In genomic region chr10:17368708-17369272, GRCh38 we compare ENCODE assay signal across 19 cellular contexts.
A peak's percentile ranks its signal among the peaks of the same experiment; 100 is the strongest.
DNase-seq lines count a peak whose midpoint lies in the region; ATAC-seq, FAIRE-seq and TF ChIP-seq lines count a peak whose summit lies in the region.
"Had no signal": no experiment of that assay in that cellular context is flagged by ENCODE, and none has a peak within 500 bp of the region (broad histone marks: within the 10 kb centered on the region; RNA-seq: fewer than 3 reads in every experiment).

No MANE protein-coding gene starts in this region.

- H3K9me1 ChIP-seq in K562 (ENCODE audit: control insufficient read depth, insufficient read depth, low read length) = no peaks in the 10 kb centered on the region

- FAIRE-seq in K562 (lab: Jason Lieb, UNC) = no peak

- WGBS in K562 (ENCODE audit: insufficient coverage, low coverage, missing lambda C conversion rate) = 60% methylated on average over 4 of the region's 4 CpGs

- peak; percentile 72 for ATAC-seq in activated naive CD8-positive, alpha-beta T cell treated with anti-CD3 and anti-CD28 coated beads, Interleukin-2, amount 50 U/mL, for 24 hours
- no peak for ATAC-seq in K562
- ATAC-seq in stimulated activated effector memory CD8-positive, alpha-beta T cell treated with anti-CD3 and anti-CD28 coated beads, Interleukin-12 subunit alpha, Interleukin-12 subunit beta, amount 100 ng/mL, for 72 hours = peak; percentile 84
- ATAC-seq: Panc1 had no signal

- CTCF ChIA-PET in K562 (lab: Yijun Ruan, JAX; ENCODE audit: low intra/inter-chr PET ratio) = no interaction called here

- H3K27me3 ChIP-seq in K562 (ENCODE audit: control insufficient read depth in 2 of 2, insufficient read depth in 2 of 2, low read length in 2 of 2) = no peaks in the 10 kb centered on the region
- no peaks in the 10 kb centered on the region for H3K27me3 ChIP-seq in vagina
- H3K27me3 ChIP-seq: BLaER1 had no signal

- no peak overlapping the region for H2AFZ ChIP-seq in K562 (ENCODE audit: low read depth, low read length)

- H3K4me3 Mint-ChIP-seq in activated naive CD8-positive, alpha-beta T cell treated with anti-CD3 and anti-CD28 coated beads, Interleukin-2, amount 50 U/mL, for 24 hours = no peak overlapping the region
- H3K4me3 Mint-ChIP-seq in activated naive CD8-positive, alpha-beta T cell treated with anti-CD3 and anti-CD28 coated beads for 36 hours = no peak overlapping the region
- no peak overlapping the region for H3K4me3 Mint-ChIP-seq in stimulated activated effector memory CD8-positive, alpha-beta T cell treated with anti-CD3 and anti-CD28 coated beads, Interleukin-12 subunit alpha, Interleukin-12 subunit beta, amount 100 ng/mL, for 72 hours
- H3K4me3 Mint-ChIP-seq: CD8-positive, alpha-beta memory T cell had no signal

- H3K9ac ChIP-seq in K562 (ENCODE audit: insufficient read depth in 1 of 2, low read depth in 2 of 2, low read length in 2 of 2) = no peak overlapping the region
- H3K9ac ChIP-seq: BLaER1, KMS-11 had no signal

- peak; percentile 24 for DNase-seq in DMS53 (lab: John Stamatoyannopoulos, UW)
- DNase-seq in DMS53 treated with DMSO at 0.1 percent for 48 hours (lab: John Stamatoyannopoulos, UW; ENCODE audit: unreplicated experiment) = no peak
- DNase-seq in activated naive CD8-positive, alpha-beta T cell treated with anti-CD3 and anti-CD28 coated beads, Interleukin-2, amount 50 U/mL, for 24 hours = no peak
- no peak for DNase-seq in activated naive CD8-positive, alpha-beta T cell treated with anti-CD3 and anti-CD28 coated beads for 36 hours
- DNase-seq in K562 (ENCODE audit: extremely low read depth in 1 of 4, low spot score in 3 of 4) = no peak
- DNase-seq in stimulated activated effector memory CD8-positive, alpha-beta T cell treated with anti-CD3 and anti-CD28 coated beads, Interleukin-12 subunit alpha, Interleukin-12 subunit beta, amount 100 ng/mL, for 72 hours (ENCODE audit: low spot score in 2 of 2) = no peak
- no peak for DNase-seq in NCI-H1930 (lab: John Stamatoyannopoulos, UW)
- DNase-seq in vagina (ENCODE audit: extremely low spot score in 2 of 2) = no peak
- DNase-seq: CD8-positive, alpha-beta memory T cell; NCI-H1092 treated with DMSO at 0.1 percent for 48 hours; NCI-H187; NCI-H2171; NCI-H446 treated with DMSO at 0.1 percent for 48 hours; NCI-H774 had no signal

- H3K79me2 ChIP-seq in K562 (ENCODE audit: control insufficient read depth, insufficient read depth, low read length) = no peaks in the 10 kb centered on the region

- in situ Hi-C loops in K562 (cut with MboI) = no loop called here

- H3K9me3 Mint-ChIP-seq in activated naive CD8-positive, alpha-beta T cell treated with anti-CD3 and anti-CD28 coated beads, Interleukin-2, amount 50 U/mL, for 24 hours = no peaks in the 10 kb centered on the region
- peaks cover 7% of the 10 kb centered on the region for H3K9me3 Mint-ChIP-seq in activated naive CD8-positive, alpha-beta T cell treated with anti-CD3 and anti-CD28 coated beads for 36 hours
- no peaks in the 10 kb centered on the region for H3K9me3 Mint-ChIP-seq in stimulated activated effector memory CD8-positive, alpha-beta T cell treated with anti-CD3 and anti-CD28 coated beads, Interleukin-12 subunit alpha, Interleukin-12 subunit beta, amount 100 ng/mL, for 72 hours

- TF ChIP-seq CTCF in K562 (IDR thresholded peaks at IDR 0.05 in 2 of 3, conservative IDR thresholded peaks at IDR 0.05 in 1 of 3; ENCODE audit: insufficient read depth in 2 of 3, low read depth in 1 of 3, low read length in 3 of 3) = no peak
- no peak for TF ChIP-seq CTCF in vagina (IDR thresholded peaks at IDR 0.05)

- no peaks in the 10 kb centered on the region for H3K36me3 ChIP-seq in K562 (ENCODE audit: control insufficient read depth, insufficient read depth, low read length)
- no peaks in the 10 kb centered on the region for H3K36me3 ChIP-seq in vagina
- H3K36me3 ChIP-seq: BLaER1 had no signal

- POLR2A ChIA-PET in K562 (lab: Yijun Ruan, JAX) = no interaction called here

- H3K27me3 Mint-ChIP-seq in activated naive CD8-positive, alpha-beta T cell treated with anti-CD3 and anti-CD28 coated beads, Interleukin-2, amount 50 U/mL, for 24 hours = peaks cover 3% of the 10 kb centered on the region
- H3K27me3 Mint-ChIP-seq in activated naive CD8-positive, alpha-beta T cell treated with anti-CD3 and anti-CD28 coated beads for 36 hours = no peaks in the 10 kb centered on the region

- H3K4me3 ChIP-seq in K562 (no peak overlapping the region), vagina (no peak overlapping the region)
- H3K4me3 ChIP-seq: BLaER1 had no signal

- H3K4me1 ChIP-seq in K562 (replicated peaks in 1 of 2; ENCODE audit: control insufficient read depth in 2 of 2, insufficient read depth in 2 of 2, low read length in 2 of 2) = no peaks in the 10 kb centered on the region
- H3K4me1 ChIP-seq in vagina = no peaks in the 10 kb centered on the region
- H3K4me1 ChIP-seq: BLaER1 had no signal

- H3K9me3 ChIP-seq in K562 (replicated peaks; ENCODE audit: control insufficient read depth, insufficient read depth, low read depth, low read length) (no peaks in the 10 kb centered on the region), vagina (no peaks in the 10 kb centered on the region)
- H3K9me3 ChIP-seq: BLaER1 had no signal

- TF ChIP-seq EP300 in K562 (IDR thresholded peaks at IDR 0.05; ENCODE audit: low read length) = no peak

- peaks cover 5% of the 10 kb centered on the region for H3K4me1 Mint-ChIP-seq in activated naive CD8-positive, alpha-beta T cell treated with anti-CD3 and anti-CD28 coated beads, Interleukin-2, amount 50 U/mL, for 24 hours
- H3K4me1 Mint-ChIP-seq in activated naive CD8-positive, alpha-beta T cell treated with anti-CD3 and anti-CD28 coated beads for 36 hours = no peaks in the 10 kb centered on the region
- no peaks in the 10 kb centered on the region for H3K4me1 Mint-ChIP-seq in stimulated activated effector memory CD8-positive, alpha-beta T cell treated with anti-CD3 and anti-CD28 coated beads, Interleukin-12 subunit alpha, Interleukin-12 subunit beta, amount 100 ng/mL, for 72 hours
- H3K4me1 Mint-ChIP-seq: CD8-positive, alpha-beta memory T cell had no signal

- no TSS peak for BruUV-seq in K562 (replicated peaks; lab: Mats Ljungman, UMichigan)

- TF ChIP-seq RAD21 in K562 (CRISPR knock-in tag; conservative IDR thresholded peaks at IDR 0.05 in 1 of 2, IDR thresholded peaks at IDR 0.05 in 1 of 2) = no peak

- TF ChIP-seq POLR2A in K562 (conservative IDR thresholded peaks at IDR 0.05) = no peak
- no peak for TF ChIP-seq POLR2A in vagina (IDR thresholded peaks at IDR 0.05)

- no peak overlapping the region for H3K27ac ChIP-seq in K562 (ENCODE audit: extremely low read depth, low read depth, low read length)
- no peak overlapping the region for H3K27ac ChIP-seq in vagina
- H3K27ac ChIP-seq: 22Rv1, BLaER1, HL-60, KMS-11 had no signal

- H3K36me3 Mint-ChIP-seq in activated naive CD8-positive, alpha-beta T cell treated with anti-CD3 and anti-CD28 coated beads, Interleukin-2, amount 50 U/mL, for 24 hours (ENCODE audit: low read depth) = no peaks in the 10 kb centered on the region
- no peaks in the 10 kb centered on the region for H3K36me3 Mint-ChIP-seq in activated naive CD8-positive, alpha-beta T cell treated with anti-CD3 and anti-CD28 coated beads for 36 hours
- H3K36me3 Mint-ChIP-seq in stimulated activated effector memory CD8-positive, alpha-beta T cell treated with anti-CD3 and anti-CD28 coated beads, Interleukin-12 subunit alpha, Interleukin-12 subunit beta, amount 100 ng/mL, for 72 hours = no peaks in the 10 kb centered on the region

- intact Hi-C loops in K562 (cut with micrococcal nuclease) = no loop called here
- intact Hi-C loops in vagina (cut with DNase I) = no loop called here

- H3K27ac Mint-ChIP-seq in activated naive CD8-positive, alpha-beta T cell treated with anti-CD3 and anti-CD28 coated beads, Interleukin-2, amount 50 U/mL, for 24 hours = no peak overlapping the region
- no peak overlapping the region for H3K27ac Mint-ChIP-seq in activated naive CD8-positive, alpha-beta T cell treated with anti-CD3 and anti-CD28 coated beads for 36 hours
- H3K27ac Mint-ChIP-seq in stimulated activated effector memory CD8-positive, alpha-beta T cell treated with anti-CD3 and anti-CD28 coated beads, Interleukin-12 subunit alpha, Interleukin-12 subunit beta, amount 100 ng/mL, for 72 hours = no peak overlapping the region
- H3K27ac Mint-ChIP-seq: CD8-positive, alpha-beta memory T cell had no signal

- no peaks in the 10 kb centered on the region for H4K20me1 ChIP-seq in K562 (replicated peaks; ENCODE audit: control insufficient read depth, insufficient read depth, low read length)
- H4K20me1 ChIP-seq: BLaER1 had no signal

- H3K4me2 ChIP-seq in K562 (ENCODE audit: insufficient read depth, low read length) = no peak overlapping the region
- H3K4me2 ChIP-seq: BLaER1, KMS-11 had no signal

TF ChIP-seq in K562, 482 proteins besides CTCF, POLR2A, EP300 and RAD21:
- TF ChIP-seq CEBPB (tag; IDR thresholded peaks at IDR 0.05) (peak; percentile 92), KHSRP (IDR thresholded peaks at IDR 0.05) (no peak), ZNF436 (CRISPR knock-in tag; IDR thresholded peaks at IDR 0.05) (no peak), IRF2 (CRISPR knock-in tag; IDR thresholded peaks at IDR 0.05) (no peak), CEBPG (CRISPR knock-in tag; IDR thresholded peaks at IDR 0.05) (no peak), CEBPG (tag; conservative IDR thresholded peaks at IDR 0.05 in 1 of 2, IDR thresholded peaks at IDR 0.05 in 1 of 2) (peak; percentile 44 to 90; a peak in 2 of 4 replicates), ZNF212 (CRISPR knock-in tag; IDR thresholded peaks at IDR 0.05) (no peak)
